12 cellular contexts compared by ENCODE assay signal in the genomic region with DNA sequence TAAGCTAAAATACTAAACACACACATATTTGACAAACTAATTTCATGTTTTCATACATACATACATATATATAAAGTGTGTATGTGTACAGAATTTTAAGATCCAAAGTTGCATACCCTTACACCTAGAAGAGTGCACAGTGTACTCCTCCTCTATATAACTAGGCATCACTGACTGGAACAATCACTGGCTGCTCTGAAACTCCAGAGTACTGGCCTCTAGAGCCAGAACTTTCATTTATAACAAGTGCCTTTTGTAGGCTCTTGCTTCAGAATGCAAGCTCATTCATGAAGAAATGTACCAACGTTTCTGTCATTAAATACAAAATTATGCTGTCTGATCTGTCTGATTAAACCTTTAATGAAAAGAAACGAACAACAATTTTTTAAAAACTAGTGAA. TPM values are rescaled to one million over a fixed set of nuclear protein-coding genes. Genes with fewer than 3 reads are reported as not detected.
"Had no signal": no experiment of that assay in that cellular context is flagged by ENCODE, and none has a peak within 500 bp of the region (broad histone marks: within the 10 kb centered on the region; RNA-seq: fewer than 3 reads in every experiment).

No MANE protein-coding gene starts in this region.

- H3K4me1 ChIP-seq: neural progenitor cell, uterus had no signal

- H3K27ac ChIP-seq: neural progenitor cell, tibial artery, uterus had no signal

- H3K36me3 ChIP-seq: uterus had no signal

- H3K4me1 Mint-ChIP-seq: activated naive CD8-positive, alpha-beta T cell treated with anti-CD3 and anti-CD28 coated beads, Interleukin-2, amount 10 ng/mL, durations not matched to agents 7 days and 5 days; neural progenitor cell; stimulated activated memory B cell treated with anti-CD40 and anti-IgM and Interleukin-4, amounts not matched to agents 10 μg/mL and 1 μg/mL and 100 μg/mL, for 72 hours had no signal

- H2AFZ ChIP-seq: neural progenitor cell had no signal

- H3K9me3 Mint-ChIP-seq: activated naive CD8-positive, alpha-beta T cell treated with anti-CD3 and anti-CD28 coated beads, Interleukin-2, amount 10 ng/mL, durations not matched to agents 7 days and 5 days; activated T-cell treated with anti-CD3 and anti-CD28 coated beads, Interleukin-2, amount 50 U/mL, for 72 hours; neural progenitor cell; stimulated activated memory B cell treated with anti-CD40 and anti-IgM and Interleukin-4, amounts not matched to agents 10 μg/mL and 1 μg/mL and 100 μg/mL, for 72 hours; T-helper 1 cell treated with Interleukin-12 subunit alpha and Interleukin-12 subunit beta and Interleukin-4 antibody, amounts not matched to agents 30 μg/mL and 1 μg/mL, for 36 hours had no signal

- H3K27me3 Mint-ChIP-seq: activated naive CD8-positive, alpha-beta T cell treated with anti-CD3 and anti-CD28 coated beads, Interleukin-2, amount 10 ng/mL, durations not matched to agents 7 days and 5 days; stimulated activated memory B cell treated with anti-CD40 and anti-IgM and Interleukin-4, amounts not matched to agents 10 μg/mL and 1 μg/mL and 100 μg/mL, for 72 hours had no signal

- DNase-seq: activated CD4-positive, alpha-beta T cell treated with anti-CD3 and anti-CD28 coated beads for 48 hours; activated CD8-positive, alpha-beta memory T cell treated with anti-CD3 and anti-CD28 coated beads, Interleukin-2, amount 50 U/mL, for 48 hours; activated naive CD8-positive, alpha-beta T cell treated with anti-CD3 and anti-CD28 coated beads, Interleukin-2, amount 10 ng/mL, durations not matched to agents 7 days and 5 days; activated T-cell treated with anti-CD3 and anti-CD28 coated beads, Interleukin-2, amount 50 U/mL, for 72 hours; stimulated activated CD4-positive, alpha-beta T cell treated with anti-CD3 and anti-CD28 coated beads, Interleukin-2, amount 100 ng/mL, for 48 hours; tibial artery; uterus had no signal

- ATAC-seq: activated T-cell treated with anti-CD3 and anti-CD28 coated beads, Interleukin-2, amount 50 U/mL, for 72 hours; stimulated activated memory B cell treated with anti-CD40 and anti-IgM and Interleukin-4, amounts not matched to agents 10 μg/mL and 1 μg/mL and 100 μg/mL, for 72 hours had no signal

- H3K27ac Mint-ChIP-seq: activated naive CD8-positive, alpha-beta T cell treated with anti-CD3 and anti-CD28 coated beads, Interleukin-2, amount 10 ng/mL, durations not matched to agents 7 days and 5 days; neural progenitor cell; stimulated activated memory B cell treated with anti-CD40 and anti-IgM and Interleukin-4, amounts not matched to agents 10 μg/mL and 1 μg/mL and 100 μg/mL, for 72 hours; T-helper 1 cell treated with Interleukin-12 subunit alpha and Interleukin-12 subunit beta and Interleukin-4 antibody, amounts not matched to agents 30 μg/mL and 1 μg/mL, for 36 hours had no signal

- H3K9ac ChIP-seq: neural progenitor cell had no signal

- FAIRE-seq: colon, endothelial cell of umbilical vein had no signal

- H3K27me3 ChIP-seq: neural progenitor cell, tibial artery, uterus had no signal

- H3K4me3 Mint-ChIP-seq: activated naive CD8-positive, alpha-beta T cell treated with anti-CD3 and anti-CD28 coated beads, Interleukin-2, amount 10 ng/mL, durations not matched to agents 7 days and 5 days; activated T-cell treated with anti-CD3 and anti-CD28 coated beads, Interleukin-2, amount 50 U/mL, for 72 hours; neural progenitor cell; stimulated activated memory B cell treated with anti-CD40 and anti-IgM and Interleukin-4, amounts not matched to agents 10 μg/mL and 1 μg/mL and 100 μg/mL, for 72 hours; T-helper 1 cell treated with Interleukin-12 subunit alpha and Interleukin-12 subunit beta and Interleukin-4 antibody, amounts not matched to agents 30 μg/mL and 1 μg/mL, for 36 hours had no signal

- H3K4me2 ChIP-seq: neural progenitor cell had no signal

- H3K9me3 ChIP-seq: tibial artery, uterus had no signal

- H3K4me3 ChIP-seq: neural progenitor cell, tibial artery, uterus had no signal

RNA-seq across cellular contexts. Expression of a gene that starts 11.2 kb away (rescaled TPM):
- total RNA-seq: endothelial cell of umbilical vein had no signal
